8 cellular contexts compared by ENCODE assay signal in the genomic region with DNA sequence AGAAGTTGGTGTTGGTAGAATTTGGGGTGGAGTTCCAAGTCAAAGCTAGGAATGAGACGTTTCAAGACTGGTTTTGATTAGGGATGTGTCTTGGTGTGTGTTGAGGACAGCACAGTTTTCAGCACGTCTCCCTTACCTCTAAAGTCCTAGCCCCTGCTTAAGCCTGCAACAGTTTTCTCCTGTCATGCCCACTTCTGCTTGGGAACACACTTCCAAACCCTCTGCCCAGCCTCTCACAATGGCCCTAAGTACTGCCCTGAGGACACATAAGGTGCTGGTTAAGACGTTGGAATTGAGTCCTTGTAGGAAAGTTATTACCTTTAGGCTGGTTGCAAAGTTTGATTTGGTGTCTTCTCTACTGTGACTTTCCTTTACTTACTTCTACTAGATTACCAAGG.
DNase-seq lines count a peak whose midpoint lies in the region; ATAC-seq and TF ChIP-seq lines count a peak whose summit lies in the region.

No MANE protein-coding gene starts in this region.

- peak overlapping the region; percentile 77; the same call in 1 of the 2 replicates for H3K9ac ChIP-seq in iPS-20b (ENCODE audit: low read depth, low read length)

- no peak for ATAC-seq in stimulated activated naive CD8-positive, alpha-beta T cell treated with anti-CD3 and anti-CD28 coated beads, Interleukin-15, Interleukin-2, amounts not matched to agents 100 U/mL and 50 U/mL, for 24 hours
- ATAC-seq in HG03432 (IDR thresholded peaks at IDR 0.05; ENCODE audit: unreplicated experiment) = no peak
- ATAC-seq in HG02938 (IDR thresholded peaks at IDR 0.05; ENCODE audit: unreplicated experiment) = no peak
- no peak for ATAC-seq in HG02970 (IDR thresholded peaks at IDR 0.05; ENCODE audit: low FRiP score, unreplicated experiment)

- H3K4me3 Mint-ChIP-seq in stimulated activated naive CD8-positive, alpha-beta T cell treated with anti-CD3 and anti-CD28 coated beads, Interleukin-15, Interleukin-2, amounts not matched to agents 100 ng/mL and 50 ng/mL, for 24 hours = peak overlapping the region; percentile 90
- H3K4me3 Mint-ChIP-seq in activated naive CD4-positive, alpha-beta T cell treated with anti-CD3 and anti-CD28 coated beads, Interleukin-2, amount 50 U/mL, for 24 hours = peak overlapping the region; percentile 74

- no peak for DNase-seq in stimulated activated naive CD8-positive, alpha-beta T cell treated with anti-CD3 and anti-CD28 coated beads, Interleukin-15, Interleukin-2, amounts not matched to agents 100 U/mL and 50 U/mL, for 24 hours
- no peak for DNase-seq in GM20000 (ENCODE audit: low spot score)

- H3K9me3 Mint-ChIP-seq in stimulated activated naive CD8-positive, alpha-beta T cell treated with anti-CD3 and anti-CD28 coated beads, Interleukin-15, Interleukin-2, amounts not matched to agents 100 ng/mL and 50 ng/mL, for 24 hours = no peaks in the 10 kb centered on the region
- no peaks in the 10 kb centered on the region for H3K9me3 Mint-ChIP-seq in activated naive CD4-positive, alpha-beta T cell treated with anti-CD3 and anti-CD28 coated beads, Interleukin-2, amount 50 U/mL, for 24 hours

- no peak overlapping the region for H3K27ac ChIP-seq in iPS-20b (ENCODE audit: low read length)

- H3K9me3 ChIP-seq in iPS-20b (ENCODE audit: insufficient read depth, low read depth, low read length) = no peaks in the 10 kb centered on the region

- no peak for TF ChIP-seq CTCF in GM20000 (IDR thresholded peaks at IDR 0.05; ENCODE audit: extremely low read depth, missing control alignments)

- peaks cover 7% of the 10 kb centered on the region for H3K36me3 Mint-ChIP-seq in stimulated activated naive CD8-positive, alpha-beta T cell treated with anti-CD3 and anti-CD28 coated beads, Interleukin-15, Interleukin-2, amounts not matched to agents 100 ng/mL and 50 ng/mL, for 24 hours (ENCODE audit: low read depth)
- H3K36me3 Mint-ChIP-seq in activated naive CD4-positive, alpha-beta T cell treated with anti-CD3 and anti-CD28 coated beads, Interleukin-2, amount 50 U/mL, for 24 hours = no peaks in the 10 kb centered on the region

- H3K27ac Mint-ChIP-seq in stimulated activated naive CD8-positive, alpha-beta T cell treated with anti-CD3 and anti-CD28 coated beads, Interleukin-15, Interleukin-2, amounts not matched to agents 100 ng/mL and 50 ng/mL, for 24 hours = peak overlapping the region; percentile 76
- peak overlapping the region; percentile 56 for H3K27ac Mint-ChIP-seq in activated naive CD4-positive, alpha-beta T cell treated with anti-CD3 and anti-CD28 coated beads, Interleukin-2, amount 50 U/mL, for 24 hours

- peaks cover 41% of the 10 kb centered on the region for H3K27me3 ChIP-seq in iPS-20b (ENCODE audit: insufficient read depth, low read length)

- H3K4me3 ChIP-seq in iPS-20b (ENCODE audit: low read length) = peak overlapping the region; percentile 82

- H3K27me3 Mint-ChIP-seq in stimulated activated naive CD8-positive, alpha-beta T cell treated with anti-CD3 and anti-CD28 coated beads, Interleukin-15, Interleukin-2, amounts not matched to agents 100 ng/mL and 50 ng/mL, for 24 hours = peaks cover 30% of the 10 kb centered on the region
- peaks cover 35% of the 10 kb centered on the region for H3K27me3 Mint-ChIP-seq in activated naive CD4-positive, alpha-beta T cell treated with anti-CD3 and anti-CD28 coated beads, Interleukin-2, amount 50 U/mL, for 24 hours

- H3K4me1 ChIP-seq in iPS-20b (ENCODE audit: insufficient read depth, low read length) = peaks cover 11% of the 10 kb centered on the region

- H3K36me3 ChIP-seq in iPS-20b (ENCODE audit: insufficient read depth, low read depth, low read length) = 0 out of 2 replicates have a peak, but pooled peaks cover 3% of the 10 kb centered on the region

- H3K4me1 Mint-ChIP-seq in stimulated activated naive CD8-positive, alpha-beta T cell treated with anti-CD3 and anti-CD28 coated beads, Interleukin-15, Interleukin-2, amounts not matched to agents 100 ng/mL and 50 ng/mL, for 24 hours (ENCODE audit: low read depth) = peaks cover 47% of the 10 kb centered on the region
- peaks cover 22% of the 10 kb centered on the region for H3K4me1 Mint-ChIP-seq in activated naive CD4-positive, alpha-beta T cell treated with anti-CD3 and anti-CD28 coated beads, Interleukin-2, amount 50 U/mL, for 24 hours
